In the genomic region with DNA sequence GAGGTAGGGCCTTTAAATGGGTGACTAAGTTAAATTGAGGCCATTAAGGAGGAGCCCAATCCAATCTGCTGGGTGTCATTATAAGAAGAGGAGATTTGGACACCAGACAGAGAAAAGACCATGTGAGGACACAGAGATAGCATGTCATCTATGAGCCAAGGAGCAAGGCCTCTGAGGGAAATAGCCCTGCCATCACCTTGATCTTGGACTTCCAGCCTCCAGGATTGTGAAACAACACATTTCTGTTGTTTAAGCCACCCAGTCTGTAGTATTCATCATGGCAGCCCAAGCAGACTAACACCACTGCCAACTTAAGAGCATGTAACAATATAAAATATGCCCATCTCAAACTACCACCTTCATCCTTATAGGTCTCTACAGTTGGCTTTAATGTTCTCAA, we compare ENCODE assay signal across 23 cellular contexts. TPM values are rescaled to one million over a fixed set of nuclear protein-coding genes. Genes with fewer than 3 reads are reported as not detected.
"Had no signal": no experiment of that assay in that cellular context is flagged by ENCODE, and none has a peak within 500 bp of the region (broad histone marks: within the 10 kb centered on the region; RNA-seq: fewer than 3 reads in every experiment).

No MANE protein-coding gene starts in this region.

- H3K36me3 ChIP-seq: esophagus muscularis mucosa, gastrocnemius medialis, heart right ventricle, left lung, lower lobe of right lung had no signal

- ATAC-seq: gastrocnemius medialis; heart right ventricle; left cardiac atrium; left lung; left ventricle myocardium superior; lower lobe of right lung; mucosa of descending colon; naive thymus-derived CD8-positive, alpha-beta T cell had no signal

- H3K27ac ChIP-seq: dorsolateral prefrontal cortex, esophagus muscularis mucosa, gastrocnemius medialis, heart right ventricle, left lung, lower lobe of right lung had no signal

- H3K4me3 Mint-ChIP-seq: mesothelial cell of epicardium; naive B cell; naive thymus-derived CD8-positive, alpha-beta T cell had no signal

- H3K27ac Mint-ChIP-seq: mesothelial cell of epicardium; naive B cell; naive thymus-derived CD8-positive, alpha-beta T cell had no signal

- H3K4me3 ChIP-seq: coronary artery, dorsolateral prefrontal cortex, esophagus muscularis mucosa, gastrocnemius medialis, heart right ventricle, left lung, lower lobe of right lung, mucosa of descending colon had no signal

- H3K9me3 ChIP-seq: esophagus muscularis mucosa, gastrocnemius medialis, heart right ventricle, left lung, lower lobe of right lung, mucosa of descending colon had no signal

- H3K27me3 ChIP-seq: dorsolateral prefrontal cortex, esophagus muscularis mucosa, gastrocnemius medialis, heart right ventricle, left lung had no signal

- H3K27me3 Mint-ChIP-seq: naive B cell; naive thymus-derived CD8-positive, alpha-beta T cell had no signal

- DNase-seq: dermis blood vessel endothelial cell; dorsolateral prefrontal cortex; effector CD4-positive, alpha-beta T cell; effector memory CD4-positive, alpha-beta T cell; foreskin fibroblast; foreskin melanocyte; gastrocnemius medialis; glutamatergic neuron; heart right ventricle; hippocampal formation; left cardiac atrium; left lung; left ventricle myocardium superior; lower lobe of right lung; mesenchymal stem cell; mucosa of descending colon; naive B cell; naive thymus-derived CD8-positive, alpha-beta T cell had no signal

RNA-seq across cellular contexts. Expression of a gene that starts 38.4 kb away (rescaled TPM):
- total RNA-seq: epithelial cell of proximal tubule, kidney epithelial cell had no signal
- polyA plus RNA-seq: naive thymus-derived CD8-positive, alpha-beta T cell had no signal
